ENCODE assay signal across 24 cellular contexts in the genomic region with DNA sequence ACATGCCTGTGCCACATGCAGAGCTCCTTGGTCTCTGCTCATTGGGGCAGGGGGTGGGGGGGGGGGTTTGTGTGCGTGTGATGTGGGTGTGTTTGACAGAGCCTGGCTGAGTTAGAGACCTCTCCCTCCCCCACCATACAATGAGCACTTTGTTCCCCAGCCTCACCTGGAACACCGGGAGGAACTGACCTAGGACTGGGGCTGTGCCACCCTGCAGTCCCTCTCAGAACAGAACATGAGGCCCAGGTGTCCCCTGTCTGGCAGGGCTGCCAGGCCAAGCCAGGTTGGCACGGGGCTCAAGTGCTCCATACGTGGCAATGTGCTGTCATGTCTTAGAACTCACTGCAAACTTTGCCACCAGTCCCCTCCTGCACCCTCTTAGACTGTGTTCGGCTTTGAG.
A peak's percentile ranks its signal among the peaks of the same experiment; 100 is the strongest.
DNase-seq lines count a peak whose midpoint lies in the region; ATAC-seq and TF ChIP-seq lines count a peak whose summit lies in the region.
"Had no signal": no experiment of that assay in that cellular context is flagged by ENCODE, and none has a peak within 500 bp of the region (broad histone marks: within the 10 kb centered on the region; RNA-seq: fewer than 3 reads in every experiment).

No MANE protein-coding gene starts in this region.

- TF ChIP-seq POLR2A in esophagus squamous epithelium (IDR thresholded peaks at IDR 0.05): no peak

- no peak overlapping the region for H3K4me3 Mint-ChIP-seq in type B pancreatic cell
- H3K4me3 Mint-ChIP-seq: activated naive CD4-positive, alpha-beta T cell treated with anti-CD3 and anti-CD28 coated beads for 36 hours; activated T-cell treated with anti-CD3 and anti-CD28 coated beads, Interleukin-2, amount 50 U/mL, for 72 hours; CD4-positive, alpha-beta memory T cell; endodermal cell; memory B cell; stimulated activated naive B cell treated with anti-CD40 and anti-IgM and Interleukin-4, amounts not matched to agents 10 μg/mL and 1 μg/mL and 100 μg/mL, for 72 hours; T-helper 2 cell treated with Interferon-gamma antibody and Interleukin-4, amounts not matched to agents 5 μg/mL and 100 μg/mL, for 36 hours had no signal

- intact Hi-C loops in esophagus squamous epithelium (cut with DNase I): no loop called here

- peak overlapping the region; percentile 54 for H3K9ac ChIP-seq in NT2/D1 (ENCODE audit: insufficient read length, low read depth)
- H3K9ac ChIP-seq: GM23248 had no signal

- 57 to 100% methylated on average over 1 to 5 of the region's 5 CpGs for WGBS in esophagus squamous epithelium, 2 donors

- H3K36me3 Mint-ChIP-seq in type B pancreatic cell: no peaks in the 10 kb centered on the region
- H3K36me3 Mint-ChIP-seq: memory B cell; stimulated activated naive B cell treated with anti-CD40 and anti-IgM and Interleukin-4, amounts not matched to agents 10 μg/mL and 1 μg/mL and 100 μg/mL, for 72 hours had no signal

- H3K27me3 Mint-ChIP-seq in type B pancreatic cell: no peaks in the 10 kb centered on the region
- H3K27me3 Mint-ChIP-seq: CD4-positive, alpha-beta memory T cell had no signal

- H3K9me3 ChIP-seq in NT2/D1 (ENCODE audit: insufficient read depth, low read length): no peaks in the 10 kb centered on the region
- no peaks in the 10 kb centered on the region for H3K9me3 ChIP-seq in esophagus squamous epithelium
- H3K9me3 ChIP-seq: MG63 had no signal

- H3K4me1 ChIP-seq in NT2/D1 (ENCODE audit: insufficient read depth, insufficient read length) (peaks cover 53% of the 10 kb centered on the region), esophagus squamous epithelium (peaks cover 0 to 9% (median 0%) of the 10 kb centered on the region in 3 donors)

- no peak overlapping the region for H3K4me3 ChIP-seq in NT2/D1 (ENCODE audit: insufficient read length, low read depth)
- H3K4me3 ChIP-seq in esophagus squamous epithelium: no peak overlapping the region
- H3K4me3 ChIP-seq: GM23248, MG63 had no signal

- TF ChIP-seq CTCF in esophagus squamous epithelium (IDR thresholded peaks at IDR 0.05) (no peak), type B pancreatic cell (conservative IDR thresholded peaks at IDR 0.05) (no peak)

- H3K27ac Mint-ChIP-seq in type B pancreatic cell: peak overlapping the region; percentile 58
- H3K27ac Mint-ChIP-seq: activated naive CD4-positive, alpha-beta T cell treated with anti-CD3 and anti-CD28 coated beads for 36 hours; activated T-cell treated with anti-CD3 and anti-CD28 coated beads, Interleukin-2, amount 50 U/mL, for 72 hours; endodermal cell; memory B cell; stimulated activated naive B cell treated with anti-CD40 and anti-IgM and Interleukin-4, amounts not matched to agents 10 μg/mL and 1 μg/mL and 100 μg/mL, for 72 hours; T-helper 2 cell treated with Interferon-gamma antibody and Interleukin-4, amounts not matched to agents 5 μg/mL and 100 μg/mL, for 36 hours had no signal

- peaks cover 47% of the 10 kb centered on the region for H3K4me1 Mint-ChIP-seq in type B pancreatic cell (ENCODE audit: unreplicated experiment)
- H3K4me1 Mint-ChIP-seq: memory B cell; stimulated activated naive B cell treated with anti-CD40 and anti-IgM and Interleukin-4, amounts not matched to agents 10 μg/mL and 1 μg/mL and 100 μg/mL, for 72 hours had no signal

- H3K36me3 ChIP-seq in NT2/D1 (ENCODE audit: insufficient read depth, insufficient read length, low read length) (peaks cover 40% of the 10 kb centered on the region), esophagus squamous epithelium (no peaks in the 10 kb centered on the region)
- H3K36me3 ChIP-seq: MG63 had no signal

- DNase-seq in NT2/D1 (ENCODE audit: low read depth, low spot score) (no peak), esophagus squamous epithelium (lab: John Stamatoyannopoulos, UW) (no peak), left kidney (ENCODE audit: low read depth, low spot score) (peak; percentile 49), type B pancreatic cell (ENCODE audit: extremely low spot score, unreplicated experiment) (no peak), ecto neural progenitor cell (ENCODE audit: low spot score) (no peak), NCI-H1417 treated with DMSO at 0.1 percent for 48 hours (lab: John Stamatoyannopoulos, UW) (no peak)
- DNase-seq: activated CD4-positive, alpha-beta T cell treated with anti-CD3 and anti-CD28 coated beads for 48 hours; activated naive CD4-positive, alpha-beta T cell treated with anti-CD3 and anti-CD28 coated beads for 36 hours; activated T-cell treated with anti-CD3 and anti-CD28 coated beads, Interleukin-2, amount 50 U/mL, for 72 hours; amygdala; CD4-positive, alpha-beta memory T cell; cortex of kidney; endodermal cell; KBM-7; kidney glomerular epithelial cell; MG63; stimulated activated CD4-positive, alpha-beta T cell treated with anti-CD3 and anti-CD28 coated beads, Interleukin-12 subunit alpha, Interleukin-12 subunit beta, amount 100 ng/mL, for 4 hours; stimulated activated CD4-positive, alpha-beta T cell treated with anti-CD3 and anti-CD28 coated beads, Interleukin-4, amount 100 ng/mL, for 24 hours; stimulated activated naive B cell treated with anti-CD40 and anti-IgM and Interleukin-4, amounts not matched to agents 10 μg/mL and 1 μg/mL and 100 μg/mL, for 72 hours had no signal

- H3K27me3 ChIP-seq in NT2/D1 (ENCODE audit: insufficient read depth, insufficient read length): no peaks in the 10 kb centered on the region
- peaks cover 0 to 3% (median 0%) of the 10 kb centered on the region in 4 donors for H3K27me3 ChIP-seq in esophagus squamous epithelium
- H3K27me3 ChIP-seq: MG63 had no signal

- ATAC-seq in GM21723 (IDR thresholded peaks at IDR 0.05; ENCODE audit: unreplicated experiment): no peak
- ATAC-seq: activated T-cell treated with anti-CD3 and anti-CD28 coated beads, Interleukin-2, amount 50 U/mL, for 72 hours; stimulated activated naive B cell treated with anti-CD40 and anti-IgM and Interleukin-4, amounts not matched to agents 10 μg/mL and 1 μg/mL and 100 μg/mL, for 72 hours had no signal

- H3K27ac ChIP-seq in esophagus squamous epithelium: peak overlapping the region in 3 of 4 donors; percentile 34 to 49 (median 42)
- H3K27ac ChIP-seq: VCaP had no signal

- H3K9me3 Mint-ChIP-seq in type B pancreatic cell: no peaks in the 10 kb centered on the region
- H3K9me3 Mint-ChIP-seq: activated naive CD4-positive, alpha-beta T cell treated with anti-CD3 and anti-CD28 coated beads for 36 hours; activated T-cell treated with anti-CD3 and anti-CD28 coated beads, Interleukin-2, amount 50 U/mL, for 72 hours; CD4-positive, alpha-beta memory T cell; endodermal cell; memory B cell; stimulated activated naive B cell treated with anti-CD40 and anti-IgM and Interleukin-4, amounts not matched to agents 10 μg/mL and 1 μg/mL and 100 μg/mL, for 72 hours; T-helper 2 cell treated with Interferon-gamma antibody and Interleukin-4, amounts not matched to agents 5 μg/mL and 100 μg/mL, for 36 hours had no signal
